Comparison of ENCODE assay signal across 1 cellular context in genomic region chr19:43582495-43582894, GRCh38.
TF ChIP-seq lines count a peak whose summit lies in the region.

No MANE protein-coding gene starts in this region.

TF ChIP-seq in HepG2, 621 proteins besides CTCF, POLR2A, EP300 and RAD21:
- peak; percentile 76 for TF ChIP-seq ZNF629 (CRISPR knock-in tag; conservative IDR thresholded peaks at IDR 0.05)
- no peak for TF ChIP-seq ZNF883 (CRISPR knock-in tag; IDR thresholded peaks at IDR 0.05; ENCODE audit: not compliant biosample characterization)
